9 cellular contexts compared by ENCODE assay signal in genomic region chr6:45424628-45424955, GRCh38. TPM values are rescaled to one million over a fixed set of nuclear protein-coding genes. Genes with fewer than 3 reads are reported as not detected.
DNase-seq lines count a peak whose midpoint lies in the region; ATAC-seq, FAIRE-seq and TF ChIP-seq lines count a peak whose summit lies in the region.
"Had no signal": no experiment of that assay in that cellular context is flagged by ENCODE, and none has a peak within 500 bp of the region (broad histone marks: within the 10 kb centered on the region; RNA-seq: fewer than 3 reads in every experiment).

No MANE protein-coding gene starts in this region.

- H3K4me1 Mint-ChIP-seq in effector memory CD8-positive, alpha-beta T cell (ENCODE audit: low read depth in 2 of 2) = peaks cover 32 to 39% of the 10 kb centered on the region in 2 donors

- FAIRE-seq in RCC 7860 (lab: Jason Lieb, UNC) = no peak

- peak overlapping the region; percentile 10 to 98 for H3K27ac Mint-ChIP-seq in effector memory CD8-positive, alpha-beta T cell

- ATAC-seq in effector memory CD8-positive, alpha-beta T cell (replicated peaks) = no peak
- no peak for ATAC-seq in HG03457 (IDR thresholded peaks at IDR 0.05; ENCODE audit: unreplicated experiment)

- TF ChIP-seq CTCF in prostate gland (IDR thresholded peaks at IDR 0.05) = no peak

- in situ Hi-C loops in KBM-7 (cut with MboI; ENCODE audit: low pct_unique_long_range_greater_than_20kb, low sequenced_read_pairs) = loop anchor here (25.0 kb wide), 1 partner anchor 762 kb away; no protein-coding TSS in a partner anchor

- H3K4me3 ChIP-seq in prostate gland = peak overlapping the region; percentile 45 to 64

- WGBS in prostate gland = 70% methylated on average over 4 of the region's 4 CpGs

- H3K36me3 Mint-ChIP-seq in effector memory CD8-positive, alpha-beta T cell (ENCODE audit: insufficient read depth) = peaks cover 46% of the 10 kb centered on the region

- peaks cover 7 to 12% of the 10 kb centered on the region in 2 donors for H3K27me3 Mint-ChIP-seq in effector memory CD8-positive, alpha-beta T cell

- H3K4me1 ChIP-seq in prostate gland (replicated peaks) = no peaks in the 10 kb centered on the region

- no peaks in the 10 kb centered on the region for H3K36me3 ChIP-seq in prostate gland

- no peaks in the 10 kb centered on the region for H3K9me3 ChIP-seq in prostate gland

- no peaks in the 10 kb centered on the region for H3K27me3 ChIP-seq in prostate gland (replicated peaks; ENCODE audit: insufficient read depth)

- DNase-seq in GF-D8 (lab: John Stamatoyannopoulos, UW) (peak; percentile 60), RCC 7860 (ENCODE audit: low spot score) (peak; percentile 13), prostate gland (ENCODE audit: low spot score) (no peak), KBM-7 (no peak), NCI-H526 treated with DMSO at 0.1 percent for 48 hours (lab: John Stamatoyannopoulos, UW) (no peak), iPS-NIHi7 (ENCODE audit: extremely low spot score) (no peak)
- DNase-seq in effector memory CD8-positive, alpha-beta T cell = no peak
- DNase-seq: amniotic stem cell had no signal

- peak overlapping the region; percentile 98 to 100 for H3K4me3 Mint-ChIP-seq in effector memory CD8-positive, alpha-beta T cell

- intact Hi-C loops in prostate gland (cut with DNase I) = loop anchor here (5.0 kb wide), 1 partner anchor 767 kb away; no protein-coding TSS in a partner anchor

- no peaks in the 10 kb centered on the region for H3K9me3 Mint-ChIP-seq in effector memory CD8-positive, alpha-beta T cell

- no peak for TF ChIP-seq POLR2A in prostate gland (IDR thresholded peaks at IDR 0.05)

- peak overlapping the region; percentile 76 to 79 for H3K27ac ChIP-seq in prostate gland

RNA-seq across cellular contexts. Expression of gene SUPT3H, which starts 46.9 kb away (rescaled TPM):
- total RNA-seq in prostate gland = 10 to 100 TPM in 1 of 2 donors, 1 to 10 TPM in 1; 4.6 to 13.1 TPM

Comparison
In these comparisons a context has a peak if more than half of its experiments do, and no peak if none do; other contexts are left out.
1. DNase-seq: peak in GF-D8 (single experiment) and RCC 7860 (single experiment); none in effector memory CD8-positive, alpha-beta T cell (0 of 3), prostate gland (single experiment), KBM-7 (single experiment), NCI-H526 treated with DMSO at 0.1 percent for 48 hours (single experiment) and iPS-NIHi7 (single experiment).